ENCODE assay signal across 8 cellular contexts in genomic region chr7:6449884-6450283, GRCh38. TPM values are rescaled to one million over a fixed set of nuclear protein-coding genes. Genes with fewer than 3 reads are reported as not detected.
DNase-seq lines count a peak whose midpoint lies in the region; ATAC-seq, FAIRE-seq and TF ChIP-seq lines count a peak whose summit lies in the region.
"Not testable (repeated sequence)": the region's sequence is repeated elsewhere in the genome, so short reads cannot be mapped to it uniquely, and the experiment has no call there.

No MANE protein-coding gene starts in this region.

- not testable (repeated sequence) for H3K27ac ChIP-seq in brain microvascular endothelial cell

- ATAC-seq in naive B cell (ENCODE audit: low read depth in 2 of 2), result not testable (repeated sequence)

- not testable (repeated sequence) for H3K27me3 ChIP-seq in brain microvascular endothelial cell (replicated peaks)

- not testable (repeated sequence) for H3K9me3 Mint-ChIP-seq in CD14-positive monocyte; activated CD4-positive, alpha-beta T cell treated with anti-CD3 and anti-CD28 coated beads, Interleukin-2, amount 10 ng/mL, durations not matched to agents 7 days and 5 days; naive B cell; type B pancreatic cell

- not testable (repeated sequence) for H3K27me3 Mint-ChIP-seq in CD14-positive monocyte (ENCODE audit: low read depth in 3 of 3); activated CD4-positive, alpha-beta T cell treated with anti-CD3 and anti-CD28 coated beads, Interleukin-2, amount 10 ng/mL, durations not matched to agents 7 days and 5 days; naive B cell; type B pancreatic cell

- CTCF ChIA-PET in activated CD4-positive, alpha-beta T cell treated with anti-CD3 and anti-CD28 coated beads, Interleukin-2, amount 10 ng/mL, durations not matched to agents 7 days and 5 days (lab: Charles Lee), result not testable (repeated sequence)

- not testable (repeated sequence) for H3K4me3 ChIP-seq in brain microvascular endothelial cell (ENCODE audit: low read depth, low read length); fibroblast of mammary gland (ENCODE audit: control insufficient read depth, low read depth, low read length)

- not testable (repeated sequence) for H3K4me3 Mint-ChIP-seq in CD14-positive monocyte; activated CD4-positive, alpha-beta T cell treated with anti-CD3 and anti-CD28 coated beads, Interleukin-2, amount 10 ng/mL, durations not matched to agents 7 days and 5 days; type B pancreatic cell
- peak overlapping the region in 7 of 8 donors; percentile 9 to 99 (median 64) for H3K4me3 Mint-ChIP-seq in naive B cell

- POLR2A ChIA-PET in activated CD4-positive, alpha-beta T cell treated with anti-CD3 and anti-CD28 coated beads, Interleukin-2, amount 10 ng/mL, durations not matched to agents 7 days and 5 days (lab: Charles Lee), result not testable (repeated sequence)

- H3K36me3 ChIP-seq in brain microvascular endothelial cell (replicated peaks), result not testable (repeated sequence)

- in situ Hi-C loops in brain microvascular endothelial cell (cut with HindIII; ENCODE audit: low pct_ligation_motif_present, low sequenced_read_pairs), result not testable (repeated sequence)

- intact Hi-C loops in CD14-positive monocyte (cut with micrococcal nuclease), result not testable (repeated sequence)

- H3K4me1 Mint-ChIP-seq in CD14-positive monocyte (peaks cover 32% of the 10 kb centered on the region), naive B cell (peaks cover 17 to 27% (median 21%) of the 10 kb centered on the region in 3 donors)
- H3K4me1 Mint-ChIP-seq in activated CD4-positive, alpha-beta T cell treated with anti-CD3 and anti-CD28 coated beads, Interleukin-2, amount 10 ng/mL, durations not matched to agents 7 days and 5 days, result peaks cover 21% of the 10 kb centered on the region
- not testable (repeated sequence) for H3K4me1 Mint-ChIP-seq in type B pancreatic cell (ENCODE audit: unreplicated experiment)

- H3K36me3 Mint-ChIP-seq in CD14-positive monocyte, result peaks cover 11 to 13% of the 10 kb centered on the region in 2 donors
- not testable (repeated sequence) for H3K36me3 Mint-ChIP-seq in activated CD4-positive, alpha-beta T cell treated with anti-CD3 and anti-CD28 coated beads, Interleukin-2, amount 10 ng/mL, durations not matched to agents 7 days and 5 days (ENCODE audit: low read depth); naive B cell; type B pancreatic cell

- H3K27ac Mint-ChIP-seq in CD14-positive monocyte (peak overlapping the region in 6 of 7 donors; percentile 42 to 78 (median 55)), naive B cell (peak overlapping the region in 1 of 6 donors; percentile 82), type B pancreatic cell (peak overlapping the region; percentile 29)
- peak overlapping the region; percentile 13 for H3K27ac Mint-ChIP-seq in activated CD4-positive, alpha-beta T cell treated with anti-CD3 and anti-CD28 coated beads, Interleukin-2, amount 10 ng/mL, durations not matched to agents 7 days and 5 days

- DNase-seq in CD14-positive monocyte (ENCODE audit: low spot score), result peak; percentile 59
- DNase-seq in M059J (ENCODE audit: low read depth), result peak; percentile 94
- DNase-seq in RCC 7860 (ENCODE audit: low spot score), result peak; percentile 55
- DNase-seq in activated CD4-positive, alpha-beta T cell treated with anti-CD3 and anti-CD28 coated beads, Interleukin-2, amount 10 ng/mL, durations not matched to agents 7 days and 5 days; naive B cell; type B pancreatic cell (ENCODE audit: extremely low spot score, unreplicated experiment): not testable (repeated sequence)
- DNase-seq in brain microvascular endothelial cell, result peak; percentile 44
- DNase-seq in fibroblast of mammary gland (ENCODE audit: low read depth), result peak; percentile 55

- not testable (repeated sequence) for FAIRE-seq in RCC 7860 (lab: Jason Lieb, UNC)

- not testable (repeated sequence) for TF ChIP-seq CTCF in CD14-positive monocyte (IDR thresholded peaks at IDR 0.05); brain microvascular endothelial cell (IDR thresholded peaks at IDR 0.05; ENCODE audit: low read depth, low read length, missing control alignments); fibroblast of mammary gland (conservative IDR thresholded peaks at IDR 0.05; ENCODE audit: control insufficient read depth, insufficient read depth, low read depth, low read length); type B pancreatic cell (conservative IDR thresholded peaks at IDR 0.05)

RNA-seq across cellular contexts. Expression of gene DAGLB, which starts 2.1 kb away (rescaled TPM):
- polyA plus RNA-seq in CD14-positive monocyte, result 10 to 100 TPM; 15.2 to 16.4 TPM
- total RNA-seq in M059J (2014; rRNA removed; shearing (Covaris generic)), result 37.6 and 44.6 TPM in 2 replicates
- 10 to 100 TPM; 18.3 to 22.4 TPM for total RNA-seq in activated CD4-positive, alpha-beta T cell treated with anti-CD3 and anti-CD28 coated beads, Interleukin-2, amount 10 ng/mL, durations not matched to agents 7 days and 5 days
- 10 to 100 TPM in 1 of 6 donors, 1 to 10 TPM in 5; 6.4 to 19.3 (median 7.2) TPM for polyA plus RNA-seq in naive B cell (ENCODE audit: low read depth in 6 of 6)
- 21.2 and 27.0 TPM in 2 replicates for total RNA-seq in type B pancreatic cell (ENCODE audit: low replicate concordance)

RNA-seq across cellular contexts. Expression of gene KDELR2, which starts 34.1 kb away (rescaled TPM):
- 100 to 1,000 TPM in 1 of 2 donors, 10 to 100 TPM in 1; 91.7 to 103 TPM for polyA plus RNA-seq in CD14-positive monocyte
- total RNA-seq in M059J (2014; rRNA removed; shearing (Covaris generic)), result 428 and 571 TPM in 2 replicates
- 10 to 100 TPM; 61.1 to 63.5 TPM for total RNA-seq in activated CD4-positive, alpha-beta T cell treated with anti-CD3 and anti-CD28 coated beads, Interleukin-2, amount 10 ng/mL, durations not matched to agents 7 days and 5 days
- 10 to 100 TPM; 33.8 to 64.8 (median 53.3) TPM for polyA plus RNA-seq in naive B cell (ENCODE audit: low read depth in 6 of 6)
- 147 and 227 TPM in 2 replicates for total RNA-seq in type B pancreatic cell (ENCODE audit: low replicate concordance)
